7 cellular contexts compared by ENCODE assay signal in the genomic region with DNA sequence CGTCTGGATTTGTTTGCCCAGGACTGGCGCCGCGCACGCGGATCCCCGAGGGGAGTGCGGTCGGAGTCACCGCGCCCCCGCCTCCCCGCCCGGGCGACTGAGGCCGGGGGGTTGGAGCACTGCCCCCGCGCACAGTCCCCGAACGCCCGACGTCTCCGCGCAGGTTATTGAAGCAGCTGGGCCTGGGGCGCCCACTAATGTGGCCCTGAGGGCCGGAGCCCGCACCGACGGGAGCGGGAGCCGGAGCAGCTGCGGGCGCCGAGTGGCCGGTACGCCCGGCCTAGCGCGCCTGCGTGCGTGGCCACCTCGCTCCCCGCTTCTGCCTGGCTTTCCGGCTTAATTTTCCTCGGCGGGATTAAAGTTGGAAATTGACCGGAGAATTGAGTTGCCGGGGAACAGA.
DNase-seq lines count a peak whose midpoint lies in the region; ATAC-seq and TF ChIP-seq lines count a peak whose summit lies in the region.
"Not testable (repeated sequence)": the region's sequence is repeated elsewhere in the genome, so short reads cannot be mapped to it uniquely, and the experiment has no call there.

No MANE protein-coding gene starts in this region.

- H3K9me3 Mint-ChIP-seq in activated CD4-positive, alpha-beta T cell treated with anti-CD3 and anti-CD28 coated beads, Interleukin-2, amount 10 ng/mL, durations not matched to agents 7 days and 5 days = not testable (repeated sequence)

- not testable (repeated sequence) for ATAC-seq in thoracic aorta (ENCODE audit: insufficient number of reproducible peaks, low FRiP score, low read depth)

- not testable (repeated sequence) for H3K9me3 ChIP-seq in left ventricle myocardium inferior (replicated peaks); prostate gland; thoracic aorta

- WGBS in prostate gland = no CpG with 5 or more reads among the region's 48 CpGs

- H3K4me1 ChIP-seq in left ventricle myocardium inferior; prostate gland (replicated peaks); thoracic aorta (ENCODE audit: control insufficient read depth in 1 of 2, low read depth in 2 of 2): not testable (repeated sequence)

- CTCF ChIA-PET in activated CD4-positive, alpha-beta T cell treated with anti-CD3 and anti-CD28 coated beads, Interleukin-2, amount 10 ng/mL, durations not matched to agents 7 days and 5 days (lab: Charles Lee) = not testable (repeated sequence)

- not testable (repeated sequence) for H3K4me1 Mint-ChIP-seq in activated CD4-positive, alpha-beta T cell treated with anti-CD3 and anti-CD28 coated beads, Interleukin-2, amount 10 ng/mL, durations not matched to agents 7 days and 5 days

- H3K27me3 ChIP-seq in H7 (ENCODE audit: control insufficient read depth, insufficient read depth, low read length) = peaks cover 14% of the 10 kb centered on the region; the same call in 1 of the 2 replicates
- H3K27me3 ChIP-seq in left ventricle myocardium inferior (ENCODE audit: low read depth) = peaks cover 44% of the 10 kb centered on the region
- H3K27me3 ChIP-seq in prostate gland (replicated peaks; ENCODE audit: insufficient read depth); thoracic aorta (replicated peaks; ENCODE audit: insufficient read depth): not testable (repeated sequence)

- TF ChIP-seq CTCF in coronary artery (IDR thresholded peaks at IDR 0.05); left ventricle myocardium inferior (IDR thresholded peaks at IDR 0.05; ENCODE audit: borderline replicate concordance); prostate gland (IDR thresholded peaks at IDR 0.05); thoracic aorta (IDR thresholded peaks at IDR 0.05): not testable (repeated sequence)

- H3K4me3 ChIP-seq in H7 (ENCODE audit: insufficient read depth, low read depth, low read length) = peak overlapping the region; percentile 36
- H3K4me3 ChIP-seq in coronary artery = peak overlapping the region; percentile 45
- peak overlapping the region; percentile 51 for H3K4me3 ChIP-seq in left ventricle myocardium inferior
- peak overlapping the region; percentile 8 to 18 for H3K4me3 ChIP-seq in prostate gland
- peak overlapping the region; percentile 39 for H3K4me3 ChIP-seq in thoracic aorta

- H3K36me3 ChIP-seq in H7 (replicated peaks; ENCODE audit: control insufficient read depth, insufficient read depth, low read length); left ventricle myocardium inferior; prostate gland; thoracic aorta: not testable (repeated sequence)

- H3K36me3 Mint-ChIP-seq in activated CD4-positive, alpha-beta T cell treated with anti-CD3 and anti-CD28 coated beads, Interleukin-2, amount 10 ng/mL, durations not matched to agents 7 days and 5 days (ENCODE audit: low read depth) = not testable (repeated sequence)

- not testable (repeated sequence) for DNase-seq in H7; activated CD4-positive, alpha-beta T cell treated with anti-CD3 and anti-CD28 coated beads, Interleukin-2, amount 10 ng/mL, durations not matched to agents 7 days and 5 days; coronary artery (ENCODE audit: low spot score); left ventricle myocardium inferior; prostate gland (ENCODE audit: low spot score); thoracic aorta (ENCODE audit: low spot score)
- DNase-seq in left kidney (ENCODE audit: low read depth, low spot score) = peak; percentile 0

- H3K27ac ChIP-seq in coronary artery; left ventricle myocardium inferior (replicated peaks); prostate gland; thoracic aorta: not testable (repeated sequence)

- POLR2A ChIA-PET in activated CD4-positive, alpha-beta T cell treated with anti-CD3 and anti-CD28 coated beads, Interleukin-2, amount 10 ng/mL, durations not matched to agents 7 days and 5 days (lab: Charles Lee) = not testable (repeated sequence)

- H3K27me3 Mint-ChIP-seq in activated CD4-positive, alpha-beta T cell treated with anti-CD3 and anti-CD28 coated beads, Interleukin-2, amount 10 ng/mL, durations not matched to agents 7 days and 5 days = peaks cover 48% of the 10 kb centered on the region

- not testable (repeated sequence) for TF ChIP-seq POLR2A in prostate gland (IDR thresholded peaks at IDR 0.05)

- intact Hi-C loops in left ventricle myocardium inferior (cut with micrococcal nuclease); prostate gland (cut with DNase I): not testable (repeated sequence)

- H3K27ac Mint-ChIP-seq in activated CD4-positive, alpha-beta T cell treated with anti-CD3 and anti-CD28 coated beads, Interleukin-2, amount 10 ng/mL, durations not matched to agents 7 days and 5 days = not testable (repeated sequence)

- peak overlapping the region; percentile 25 for H3K4me3 Mint-ChIP-seq in activated CD4-positive, alpha-beta T cell treated with anti-CD3 and anti-CD28 coated beads, Interleukin-2, amount 10 ng/mL, durations not matched to agents 7 days and 5 days
